In the genomic region with DNA sequence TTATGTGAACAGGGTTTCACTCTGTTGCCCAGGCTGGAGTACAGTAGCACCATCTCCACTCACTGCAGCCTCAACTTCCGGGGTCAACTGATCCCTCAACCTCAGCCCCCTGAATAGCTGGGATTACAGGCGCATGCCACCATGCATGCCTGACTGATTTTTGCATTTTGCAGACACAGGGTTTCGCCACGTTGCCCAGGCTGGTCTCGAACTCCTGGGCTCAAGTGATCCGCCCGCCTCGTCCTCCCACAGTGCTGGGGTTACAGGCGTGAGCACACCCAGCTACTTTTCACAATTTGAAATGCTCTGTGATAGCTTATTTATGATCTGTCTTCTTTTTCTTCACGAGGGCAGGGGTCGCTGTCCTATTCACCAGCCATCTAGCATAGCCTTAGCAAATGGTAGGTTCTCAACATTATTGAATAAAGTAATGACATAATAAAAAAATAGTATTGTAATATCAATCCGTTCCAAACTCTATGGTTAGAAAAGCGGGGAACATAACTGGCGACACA, we compare ENCODE assay signal across 1 cellular context.
TF ChIP-seq lines count a peak whose summit lies in the region.

No MANE protein-coding gene starts in this region.

TF ChIP-seq in HCT116, 20 proteins besides CTCF, POLR2A, EP300 and RAD21 (continued from another document):
- TF ChIP-seq, protein P1, sequence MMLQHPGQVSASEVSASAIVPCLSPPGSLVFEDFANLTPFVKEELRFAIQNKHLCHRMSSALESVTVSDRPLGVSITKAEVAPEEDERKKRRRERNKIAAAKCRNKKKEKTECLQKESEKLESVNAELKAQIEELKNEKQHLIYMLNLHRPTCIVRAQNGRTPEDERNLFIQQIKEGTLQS (IDR thresholded peaks at IDR 0.05) = no peak
- TF ChIP-seq EZH2phosphoT487 (IDR thresholded peaks at IDR 0.05; ENCODE audit: borderline replicate concordance) (no peak), ZNF274 (IDR thresholded peaks at IDR 0.05; ENCODE audit: low read depth, low read length) (no peak), SRF (IDR thresholded peaks at IDR 0.05; ENCODE audit: low read depth) (no peak), SP1 (IDR thresholded peaks at IDR 0.05; ENCODE audit: low read depth) (no peak), JUND (IDR thresholded peaks at IDR 0.05) (no peak), CBX3 (IDR thresholded peaks at IDR 0.05; ENCODE audit: low read depth) (no peak), ELF1 (IDR thresholded peaks at IDR 0.05; ENCODE audit: borderline replicate concordance, low read depth) (no peak), POLR2AphosphoS5 (IDR thresholded peaks at IDR 0.05; ENCODE audit: low read depth, low read length) (no peak), ZFX (IDR thresholded peaks at IDR 0.05) (no peak), FOSL1 (IDR thresholded peaks at IDR 0.05; ENCODE audit: low read depth) (no peak), SIN3A (IDR thresholded peaks at IDR 0.05; ENCODE audit: low read depth) (no peak), TCF7L2 (IDR thresholded peaks at IDR 0.05; ENCODE audit: borderline replicate concordance, extremely low read depth, insufficient read depth, insufficient read length) (no peak), CEBPB (IDR thresholded peaks at IDR 0.05; ENCODE audit: low read depth) (no peak)
- TF ChIP-seq, protein P2, sequence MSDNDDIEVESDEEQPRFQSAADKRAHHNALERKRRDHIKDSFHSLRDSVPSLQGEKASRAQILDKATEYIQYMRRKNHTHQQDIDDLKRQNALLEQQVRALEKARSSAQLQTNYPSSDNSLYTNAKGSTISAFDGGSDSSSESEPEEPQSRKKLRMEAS (IDR thresholded peaks at IDR 0.05) = no peak
TF ChIP-seq in HCT116: peak in this region for 0.
